In the genomic region with DNA sequence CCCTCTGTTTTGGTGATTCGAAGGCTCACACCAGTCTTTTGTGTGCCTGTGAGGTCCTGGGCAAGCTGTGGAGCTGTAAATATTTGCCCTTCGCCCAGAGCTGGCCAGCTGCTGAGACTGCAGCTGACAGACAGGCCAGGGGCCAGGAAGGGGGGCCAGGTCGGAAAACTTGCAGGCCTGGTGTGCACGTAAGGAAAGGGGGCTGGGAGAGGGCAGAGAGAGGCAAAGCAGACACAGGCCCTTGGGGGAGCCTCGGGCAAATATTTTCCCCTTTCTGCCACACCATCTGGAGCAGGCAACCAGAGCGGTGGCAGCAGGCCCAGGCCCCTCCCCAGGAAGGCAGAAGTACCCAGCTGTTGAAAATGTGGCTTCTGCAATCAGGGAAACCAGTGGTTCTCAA, we compare ENCODE assay signal across 1 cellular context.
TF ChIP-seq lines count a peak whose summit lies in the region.

No MANE protein-coding gene starts in this region.

TF ChIP-seq in WTC11, 78 proteins besides CTCF, POLR2A, EP300 and RAD21 (continued from another document):
- TF ChIP-seq PRDM15 (CRISPR knock-in tag; IDR thresholded peaks at IDR 0.05) (no peak), NFYB (CRISPR knock-in tag; conservative IDR thresholded peaks at IDR 0.05; ENCODE audit: low read depth) (no peak), ZNF416 (CRISPR knock-in tag; IDR thresholded peaks at IDR 0.05) (no peak), ZNF423 (CRISPR knock-in tag; IDR thresholded peaks at IDR 0.05) (no peak)
TF ChIP-seq in WTC11: peak in this region for 0.
